In the genomic region with DNA sequence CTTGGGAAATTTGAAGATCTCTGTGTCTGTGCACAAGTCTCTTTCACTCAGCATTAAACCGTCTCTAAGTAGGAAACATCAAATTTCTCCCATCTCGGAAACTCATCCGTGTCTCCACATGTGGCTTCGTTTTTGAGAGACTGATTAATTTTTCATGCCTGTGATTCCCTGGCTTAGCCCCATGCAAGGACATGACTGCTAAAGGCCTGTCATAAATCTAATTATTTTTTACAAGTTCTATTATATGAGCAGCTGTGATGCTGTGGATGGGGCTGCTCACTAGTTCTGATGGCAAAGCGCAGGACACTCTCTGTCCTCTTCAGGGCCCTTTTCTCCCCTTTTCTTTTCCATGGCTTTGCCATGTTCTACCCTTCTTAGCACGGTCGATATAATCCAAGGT, we compare ENCODE assay signal across 16 cellular contexts.
DNase-seq lines count a peak whose midpoint lies in the region; ATAC-seq and TF ChIP-seq lines count a peak whose summit lies in the region.
"Had no signal": no experiment of that assay in that cellular context is flagged by ENCODE, and none has a peak within 500 bp of the region (broad histone marks: within the 10 kb centered on the region; RNA-seq: fewer than 3 reads in every experiment).

No MANE protein-coding gene starts in this region.

- H3K9me3 ChIP-seq in naive thymus-derived CD4-positive, alpha-beta T cell (ENCODE audit: control insufficient read depth in 2 of 3, low read length in 3 of 3), result no peaks in the 10 kb centered on the region

- H3K27ac ChIP-seq in naive thymus-derived CD4-positive, alpha-beta T cell (ENCODE audit: low read depth, low read length), result no peak overlapping the region
- H3K27ac ChIP-seq: 22Rv1 had no signal

- ATAC-seq in naive thymus-derived CD4-positive, alpha-beta T cell, result no peak
- no peak for ATAC-seq in HG02798 (IDR thresholded peaks at IDR 0.05; ENCODE audit: poor library complexity, unreplicated experiment)
- ATAC-seq in HG02970 (IDR thresholded peaks at IDR 0.05; ENCODE audit: low FRiP score, unreplicated experiment), result no peak
- ATAC-seq: CD8-positive, alpha-beta T cell had no signal

- no peaks in the 10 kb centered on the region for H3K36me3 ChIP-seq in naive thymus-derived CD4-positive, alpha-beta T cell (ENCODE audit: control insufficient read depth in 2 of 3, insufficient read depth in 3 of 3, low read length in 3 of 3)

- H3K4me3 ChIP-seq in naive thymus-derived CD4-positive, alpha-beta T cell (ENCODE audit: low read length), result no peak overlapping the region

- no peaks in the 10 kb centered on the region for H3K4me1 ChIP-seq in naive thymus-derived CD4-positive, alpha-beta T cell (ENCODE audit: control insufficient read depth in 2 of 2, insufficient read depth in 2 of 2, low read length in 2 of 2)

- H3K27me3 Mint-ChIP-seq in brain, result no peaks in the 10 kb centered on the region
- H3K27me3 Mint-ChIP-seq in naive thymus-derived CD4-positive, alpha-beta T cell, result peaks cover 0 to 4% (median 0%) of the 10 kb centered on the region in 5 donors

- H3K9me3 Mint-ChIP-seq in brain, result peaks cover 0 to 6% (median 2%) of the 10 kb centered on the region in 5 experiments
- peaks cover 0 to 5% (median 0%) of the 10 kb centered on the region in 11 donors for H3K9me3 Mint-ChIP-seq in naive thymus-derived CD4-positive, alpha-beta T cell
- H3K9me3 Mint-ChIP-seq: CD8-positive, alpha-beta T cell had no signal

- DNase-seq in NCI-H82 (lab: John Stamatoyannopoulos, UW), result peak; percentile 44
- no peak for DNase-seq in NCI-H82 treated with DMSO at 0.1 percent for 48 hours (lab: John Stamatoyannopoulos, UW; ENCODE audit: unreplicated experiment)
- DNase-seq in naive thymus-derived CD4-positive, alpha-beta T cell, result no peak
- DNase-seq in HuH-7.5 (ENCODE audit: low spot score), result no peak
- no peak for DNase-seq in NCI-H2081 (lab: John Stamatoyannopoulos, UW)
- DNase-seq: CD8-positive, alpha-beta T cell; COR-L47; DND-41; GDM1; HCEC 1CT; HFFc6 had no signal

- H3K36me3 Mint-ChIP-seq in brain, result no peaks in the 10 kb centered on the region
- no peaks in the 10 kb centered on the region for H3K36me3 Mint-ChIP-seq in naive thymus-derived CD4-positive, alpha-beta T cell
- H3K36me3 Mint-ChIP-seq: CD14-positive monocyte; CD8-positive, alpha-beta T cell had no signal

- no peaks in the 10 kb centered on the region for H3K27me3 ChIP-seq in naive thymus-derived CD4-positive, alpha-beta T cell (ENCODE audit: control insufficient read depth in 2 of 2, insufficient read depth in 2 of 2, low read length in 2 of 2)

- peak overlapping the region in 3 of 5 experiments; percentile 14 to 83 (median 74) for H3K27ac Mint-ChIP-seq in brain
- peak overlapping the region in 5 of 9 donors; percentile 46 to 78 (median 56) for H3K27ac Mint-ChIP-seq in naive thymus-derived CD4-positive, alpha-beta T cell
- H3K27ac Mint-ChIP-seq: CD14-positive monocyte, HFFc6 had no signal

- CTCF ChIA-PET in naive thymus-derived CD4-positive, alpha-beta T cell (lab: Charles Lee), result no interaction called here

- intact Hi-C loops in naive thymus-derived CD4-positive, alpha-beta T cell (cut with micrococcal nuclease), result no loop called here

- H3K4me3 Mint-ChIP-seq in brain, result no peak overlapping the region
- H3K4me3 Mint-ChIP-seq in naive thymus-derived CD4-positive, alpha-beta T cell, result no peak overlapping the region
- H3K4me3 Mint-ChIP-seq: CD14-positive monocyte; CD8-positive, alpha-beta T cell; HFFc6 had no signal

- POLR2A ChIA-PET in naive thymus-derived CD4-positive, alpha-beta T cell (lab: Charles Lee), result no interaction called here

- no peak for TF ChIP-seq CTCF in brain (conservative IDR thresholded peaks at IDR 0.05)

- peaks cover 43% of the 10 kb centered on the region for H3K4me1 Mint-ChIP-seq in brain
- H3K4me1 Mint-ChIP-seq in naive thymus-derived CD4-positive, alpha-beta T cell, result peaks cover 0 to 11% (median 5%) of the 10 kb centered on the region in 7 donors
- H3K4me1 Mint-ChIP-seq: CD14-positive monocyte had no signal
